Comparison of ENCODE assay signal across 1 cellular context in the genomic region with DNA sequence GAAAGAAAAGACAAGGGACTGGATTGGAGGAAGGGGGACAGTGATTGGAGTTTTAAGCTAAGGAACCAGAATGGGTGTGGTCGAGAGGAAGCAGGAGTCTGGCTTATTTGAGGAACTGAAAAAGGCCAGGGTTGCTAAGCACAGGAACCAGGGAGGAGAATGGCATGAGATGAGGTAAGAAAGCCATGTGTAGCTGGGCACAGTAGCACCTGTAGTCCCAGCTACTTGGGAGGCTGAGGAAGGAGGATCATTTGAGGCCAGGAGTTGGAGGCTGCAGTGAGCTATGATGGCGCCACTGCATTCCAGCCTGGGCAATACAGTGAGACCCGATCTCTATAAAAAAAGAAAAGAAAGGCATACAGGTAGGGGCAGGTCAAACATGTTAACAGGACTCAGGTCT.
TF ChIP-seq lines count a peak whose summit lies in the region.

No MANE protein-coding gene starts in this region.

TF ChIP-seq in GM12878, 131 proteins besides CTCF, POLR2A, EP300 and RAD21 (continued from another document and continues in another):
- TF ChIP-seq, protein P1, sequence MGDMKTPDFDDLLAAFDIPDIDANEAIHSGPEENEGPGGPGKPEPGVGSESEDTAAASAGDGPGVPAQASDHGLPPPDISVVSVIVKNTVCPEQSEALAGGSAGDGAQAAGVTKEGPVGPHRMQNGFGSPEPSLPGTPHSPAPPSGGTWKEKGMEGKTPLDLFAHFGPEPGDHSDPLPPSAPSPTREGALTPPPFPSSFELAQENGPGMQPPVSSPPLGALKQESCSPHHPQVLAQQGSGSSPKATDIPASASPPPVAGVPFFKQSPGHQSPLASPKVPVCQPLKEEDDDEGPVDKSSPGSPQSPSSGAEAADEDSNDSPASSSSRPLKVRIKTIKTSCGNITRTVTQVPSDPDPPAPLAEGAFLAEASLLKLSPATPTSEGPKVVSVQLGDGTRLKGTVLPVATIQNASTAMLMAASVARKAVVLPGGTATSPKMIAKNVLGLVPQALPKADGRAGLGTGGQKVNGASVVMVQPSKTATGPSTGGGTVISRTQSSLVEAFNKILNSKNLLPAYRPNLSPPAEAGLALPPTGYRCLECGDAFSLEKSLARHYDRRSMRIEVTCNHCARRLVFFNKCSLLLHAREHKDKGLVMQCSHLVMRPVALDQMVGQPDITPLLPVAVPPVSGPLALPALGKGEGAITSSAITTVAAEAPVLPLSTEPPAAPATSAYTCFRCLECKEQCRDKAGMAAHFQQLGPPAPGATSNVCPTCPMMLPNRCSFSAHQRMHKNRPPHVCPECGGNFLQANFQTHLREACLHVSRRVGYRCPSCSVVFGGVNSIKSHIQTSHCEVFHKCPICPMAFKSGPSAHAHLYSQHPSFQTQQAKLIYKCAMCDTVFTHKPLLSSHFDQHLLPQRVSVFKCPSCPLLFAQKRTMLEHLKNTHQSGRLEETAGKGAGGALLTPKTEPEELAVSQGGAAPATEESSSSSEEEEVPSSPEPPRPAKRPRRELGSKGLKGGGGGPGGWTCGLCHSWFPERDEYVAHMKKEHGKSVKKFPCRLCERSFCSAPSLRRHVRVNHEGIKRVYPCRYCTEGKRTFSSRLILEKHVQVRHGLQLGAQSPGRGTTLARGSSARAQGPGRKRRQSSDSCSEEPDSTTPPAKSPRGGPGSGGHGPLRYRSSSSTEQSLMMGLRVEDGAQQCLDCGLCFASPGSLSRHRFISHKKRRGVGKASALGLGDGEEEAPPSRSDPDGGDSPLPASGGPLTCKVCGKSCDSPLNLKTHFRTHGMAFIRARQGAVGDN (IDR thresholded peaks at IDR 0.05): no peak
- TF ChIP-seq FOXM1 (IDR thresholded peaks at IDR 0.05; ENCODE audit: low read depth, low read length) (no peak), PAX5 (IDR thresholded peaks at IDR 0.05; ENCODE audit: borderline replicate concordance, low read depth, low read length) (no peak), MEF2B (IDR thresholded peaks at IDR 0.05; ENCODE audit: partially characterized antibody, poor library complexity, severe bottlenecking) (no peak), KLF5 (IDR thresholded peaks at IDR 0.05; ENCODE audit: partially characterized antibody) (no peak), ZNF24 (IDR thresholded peaks at IDR 0.05) (no peak), ATF7 (IDR thresholded peaks at IDR 0.05; ENCODE audit: low read depth) (peak; percentile 50; the same call in 1 of the 2 replicates), NR2C1 (IDR thresholded peaks at IDR 0.05) (no peak), SMC3 (IDR thresholded peaks at IDR 0.05; ENCODE audit: borderline replicate concordance, low read length) (no peak), E2F4 (IDR thresholded peaks at IDR 0.05; ENCODE audit: low read depth, low read length) (no peak), MTA3 (IDR thresholded peaks at IDR 0.05; ENCODE audit: borderline replicate concordance, low read length) (no peak), BCLAF1 (IDR thresholded peaks at IDR 0.05) (no peak), MYC (IDR thresholded peaks at IDR 0.05; ENCODE audit: insufficient read depth, insufficient read length, insufficient replicate concordance, low read length, severe bottlenecking) (no peak), HSF1 (IDR thresholded peaks at IDR 0.05; ENCODE audit: low read depth, low read length) (no peak), NR2C2 (IDR thresholded peaks at IDR 0.05; ENCODE audit: borderline replicate concordance, control insufficient read depth, insufficient read length, low read depth) (no peak), NR2F1 (conservative IDR thresholded peaks at IDR 0.05) (no peak), HCFC1 (IDR thresholded peaks at IDR 0.05; ENCODE audit: low read length) (no peak), PKNOX1 (IDR thresholded peaks at IDR 0.05) (no peak), RAD51 (IDR thresholded peaks at IDR 0.05) (no peak), NBN (IDR thresholded peaks at IDR 0.05) (peak; percentile 46; the same call in 1 of the 2 replicates), IRF3 (IDR thresholded peaks at IDR 0.05) (no peak), CBX5 (IDR thresholded peaks at IDR 0.05; ENCODE audit: low read depth) (no peak), EZH2 (IDR thresholded peaks at IDR 0.05; ENCODE audit: borderline replicate concordance, control insufficient read depth, low read depth, low read length) (no peak), TARDBP (IDR thresholded peaks at IDR 0.05; ENCODE audit: borderline replicate concordance) (no peak), EED (IDR thresholded peaks at IDR 0.05; ENCODE audit: low read depth) (peak; percentile 76; the same call in 1 of the 2 replicates), IKZF2 (IDR thresholded peaks at IDR 0.05) (peak; percentile 72 to 78), ZNF207 (IDR thresholded peaks at IDR 0.05; ENCODE audit: borderline replicate concordance) (no peak), SUZ12 (IDR thresholded peaks at IDR 0.05; ENCODE audit: unreplicated experiment) (no peak), POLR2AphosphoS5 (IDR thresholded peaks at IDR 0.05; ENCODE audit: low read length) (no peak), NFXL1 (IDR thresholded peaks at IDR 0.05; ENCODE audit: borderline replicate concordance) (no peak), SMAD5 (IDR thresholded peaks at IDR 0.05; ENCODE audit: low read depth) (no peak), MEF2A (IDR thresholded peaks at IDR 0.05; ENCODE audit: insufficient read depth, low read depth, low read length) (no peak), ZNF384 (IDR thresholded peaks at IDR 0.05; ENCODE audit: borderline replicate concordance, low read depth, low read length) (no peak), IRF4 (IDR thresholded peaks at IDR 0.05; ENCODE audit: low read depth, low read length) (peak; percentile 40; the same call in 1 of the 2 replicates), TCF7 (IDR thresholded peaks at IDR 0.05; ENCODE audit: borderline replicate concordance) (no peak), SMARCA5 (IDR thresholded peaks at IDR 0.05) (peak; percentile 71), E4F1 (IDR thresholded peaks at IDR 0.05; ENCODE audit: borderline replicate concordance, partially characterized antibody) (no peak), IKZF1 (conservative IDR thresholded peaks at IDR 0.05) (peak; percentile 70), POU2F2 (IDR thresholded peaks at IDR 0.05; ENCODE audit: borderline replicate concordance, low read depth, low read length) (no peak), BRCA1 (IDR thresholded peaks at IDR 0.05; ENCODE audit: low read depth, low read length) (no peak)
- TF ChIP-seq, protein P2, sequence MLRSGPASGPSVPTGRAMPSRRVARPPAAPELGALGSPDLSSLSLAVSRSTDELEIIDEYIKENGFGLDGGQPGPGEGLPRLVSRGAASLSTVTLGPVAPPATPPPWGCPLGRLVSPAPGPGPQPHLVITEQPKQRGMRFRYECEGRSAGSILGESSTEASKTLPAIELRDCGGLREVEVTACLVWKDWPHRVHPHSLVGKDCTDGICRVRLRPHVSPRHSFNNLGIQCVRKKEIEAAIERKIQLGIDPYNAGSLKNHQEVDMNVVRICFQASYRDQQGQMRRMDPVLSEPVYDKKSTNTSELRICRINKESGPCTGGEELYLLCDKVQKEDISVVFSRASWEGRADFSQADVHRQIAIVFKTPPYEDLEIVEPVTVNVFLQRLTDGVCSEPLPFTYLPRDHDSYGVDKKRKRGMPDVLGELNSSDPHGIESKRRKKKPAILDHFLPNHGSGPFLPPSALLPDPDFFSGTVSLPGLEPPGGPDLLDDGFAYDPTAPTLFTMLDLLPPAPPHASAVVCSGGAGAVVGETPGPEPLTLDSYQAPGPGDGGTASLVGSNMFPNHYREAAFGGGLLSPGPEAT (IDR thresholded peaks at IDR 0.05; ENCODE audit: low read depth): no peak
- TF ChIP-seq, protein P3, sequence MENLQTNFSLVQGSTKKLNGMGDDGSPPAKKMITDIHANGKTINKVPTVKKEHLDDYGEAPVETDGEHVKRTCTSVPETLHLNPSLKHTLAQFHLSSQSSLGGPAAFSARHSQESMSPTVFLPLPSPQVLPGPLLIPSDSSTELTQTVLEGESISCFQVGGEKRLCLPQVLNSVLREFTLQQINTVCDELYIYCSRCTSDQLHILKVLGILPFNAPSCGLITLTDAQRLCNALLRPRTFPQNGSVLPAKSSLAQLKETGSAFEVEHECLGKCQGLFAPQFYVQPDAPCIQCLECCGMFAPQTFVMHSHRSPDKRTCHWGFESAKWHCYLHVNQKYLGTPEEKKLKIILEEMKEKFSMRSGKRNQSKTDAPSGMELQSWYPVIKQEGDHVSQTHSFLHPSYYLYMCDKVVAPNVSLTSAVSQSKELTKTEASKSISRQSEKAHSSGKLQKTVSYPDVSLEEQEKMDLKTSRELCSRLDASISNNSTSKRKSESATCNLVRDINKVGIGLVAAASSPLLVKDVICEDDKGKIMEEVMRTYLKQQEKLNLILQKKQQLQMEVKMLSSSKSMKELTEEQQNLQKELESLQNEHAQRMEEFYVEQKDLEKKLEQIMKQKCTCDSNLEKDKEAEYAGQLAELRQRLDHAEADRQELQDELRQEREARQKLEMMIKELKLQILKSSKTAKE (IDR thresholded peaks at IDR 0.05; ENCODE audit: low read depth, poor library complexity, severe bottlenecking): no peak
